In the genomic region with DNA sequence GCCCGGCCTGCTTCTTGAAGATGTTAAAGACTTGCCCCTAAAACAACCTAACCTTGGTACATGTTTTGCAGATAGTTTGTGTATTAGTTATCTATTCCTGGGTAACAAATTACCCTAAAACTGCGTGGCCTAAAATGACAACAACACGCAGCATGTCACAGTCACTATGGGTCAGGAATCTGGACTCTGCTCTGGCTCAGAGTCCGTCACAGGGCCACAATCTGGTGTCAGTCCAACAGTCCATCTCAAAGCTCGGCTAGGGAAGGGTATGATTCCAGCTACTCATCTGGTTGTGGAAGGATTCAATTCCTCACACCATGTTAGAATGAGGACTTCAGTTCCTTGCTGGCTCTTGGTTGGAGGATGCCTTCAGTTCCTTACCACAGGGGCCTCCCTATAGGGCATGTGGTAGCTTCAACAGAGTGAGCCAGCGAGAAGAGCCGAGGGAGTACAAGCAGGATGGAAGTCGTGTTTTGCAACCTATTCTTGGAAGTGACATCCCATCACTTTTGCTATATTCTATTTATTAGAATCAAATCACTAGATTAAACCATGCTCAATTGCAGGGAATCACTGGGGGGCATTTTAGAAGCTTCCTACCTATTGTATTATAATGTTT, we compare ENCODE assay signal across 2 cellular contexts.
TF ChIP-seq lines count a peak whose summit lies in the region.

No MANE protein-coding gene starts in this region.

TF ChIP-seq in K562, 482 proteins besides CTCF, POLR2A, EP300 and RAD21:
- no peak for TF ChIP-seq ZNF76 (CRISPR knock-in tag; IDR thresholded peaks at IDR 0.05; ENCODE audit: borderline replicate concordance)
- no peak for TF ChIP-seq MIER1 (IDR thresholded peaks at IDR 0.05; ENCODE audit: low read depth)
- TF ChIP-seq RNF219 (CRISPR knock-in tag; IDR thresholded peaks at IDR 0.05): no peak
- no peak for TF ChIP-seq NFYB (IDR thresholded peaks at IDR 0.05; ENCODE audit: extremely low read depth, insufficient read length)
- no peak for TF ChIP-seq ZNF41 (CRISPR knock-in tag; conservative IDR thresholded peaks at IDR 0.05)
- no peak for TF ChIP-seq ILF3 (IDR thresholded peaks at IDR 0.05; ENCODE audit: borderline replicate concordance)
- TF ChIP-seq CBX1 (IDR thresholded peaks at IDR 0.05; ENCODE audit: low read depth): no peak
- TF ChIP-seq LEF1 (IDR thresholded peaks at IDR 0.05): no peak
- TF ChIP-seq ZNF57 (CRISPR knock-in tag; IDR thresholded peaks at IDR 0.05): no peak
- TF ChIP-seq NCOA4 (IDR thresholded peaks at IDR 0.05; ENCODE audit: partially characterized antibody): no peak
- no peak for TF ChIP-seq KLF6 (CRISPR knock-in tag; IDR thresholded peaks at IDR 0.05; ENCODE audit: borderline replicate concordance)
- TF ChIP-seq MBD2 (IDR thresholded peaks at IDR 0.05; ENCODE audit: borderline replicate concordance, low read depth): no peak
- TF ChIP-seq HDAC3 (IDR thresholded peaks at IDR 0.05; ENCODE audit: borderline replicate concordance, partially characterized antibody): no peak

TF ChIP-seq in liver, 16 proteins besides CTCF, POLR2A, EP300 and RAD21:
- TF ChIP-seq, protein P1, sequence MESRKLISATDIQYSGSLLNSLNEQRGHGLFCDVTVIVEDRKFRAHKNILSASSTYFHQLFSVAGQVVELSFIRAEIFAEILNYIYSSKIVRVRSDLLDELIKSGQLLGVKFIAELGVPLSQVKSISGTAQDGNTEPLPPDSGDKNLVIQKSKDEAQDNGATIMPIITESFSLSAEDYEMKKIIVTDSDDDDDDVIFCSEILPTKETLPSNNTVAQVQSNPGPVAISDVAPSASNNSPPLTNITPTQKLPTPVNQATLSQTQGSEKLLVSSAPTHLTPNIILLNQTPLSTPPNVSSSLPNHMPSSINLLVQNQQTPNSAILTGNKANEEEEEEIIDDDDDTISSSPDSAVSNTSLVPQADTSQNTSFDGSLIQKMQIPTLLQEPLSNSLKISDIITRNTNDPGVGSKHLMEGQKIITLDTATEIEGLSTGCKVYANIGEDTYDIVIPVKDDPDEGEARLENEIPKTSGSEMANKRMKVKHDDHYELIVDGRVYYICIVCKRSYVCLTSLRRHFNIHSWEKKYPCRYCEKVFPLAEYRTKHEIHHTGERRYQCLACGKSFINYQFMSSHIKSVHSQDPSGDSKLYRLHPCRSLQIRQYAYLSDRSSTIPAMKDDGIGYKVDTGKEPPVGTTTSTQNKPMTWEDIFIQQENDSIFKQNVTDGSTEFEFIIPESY (IDR thresholded peaks at IDR 0.05): peak; percentile 68
- TF ChIP-seq NR2F2 (IDR thresholded peaks at IDR 0.05) (peak; percentile 63), FOXA1 (IDR thresholded peaks at IDR 0.05) (no peak), EGR1 (IDR thresholded peaks at IDR 0.05; ENCODE audit: low read depth in 2 of 2) (no peak), HNF4A (conservative IDR thresholded peaks at IDR 0.05) (peak; percentile 100), TAF1 (conservative IDR thresholded peaks at IDR 0.05) (no peak), FOXA2 (IDR thresholded peaks at IDR 0.05) (peak; percentile 55), GABPA (IDR thresholded peaks at IDR 0.05 in 1 of 2, conservative IDR thresholded peaks at IDR 0.05 in 1 of 2) (no peak), JUND (IDR thresholded peaks at IDR 0.05) (peak; percentile 77 to 86), RXRA (IDR thresholded peaks at IDR 0.05) (peak; percentile 94 to 97), SP1 (IDR thresholded peaks at IDR 0.05) (peak; percentile 100), YY1 (IDR thresholded peaks at IDR 0.05) (peak; percentile 62), HNF4G (IDR thresholded peaks at IDR 0.05) (peak; percentile 100), ATF3 (IDR thresholded peaks at IDR 0.05) (no peak)
- TF ChIP-seq, protein P2, sequence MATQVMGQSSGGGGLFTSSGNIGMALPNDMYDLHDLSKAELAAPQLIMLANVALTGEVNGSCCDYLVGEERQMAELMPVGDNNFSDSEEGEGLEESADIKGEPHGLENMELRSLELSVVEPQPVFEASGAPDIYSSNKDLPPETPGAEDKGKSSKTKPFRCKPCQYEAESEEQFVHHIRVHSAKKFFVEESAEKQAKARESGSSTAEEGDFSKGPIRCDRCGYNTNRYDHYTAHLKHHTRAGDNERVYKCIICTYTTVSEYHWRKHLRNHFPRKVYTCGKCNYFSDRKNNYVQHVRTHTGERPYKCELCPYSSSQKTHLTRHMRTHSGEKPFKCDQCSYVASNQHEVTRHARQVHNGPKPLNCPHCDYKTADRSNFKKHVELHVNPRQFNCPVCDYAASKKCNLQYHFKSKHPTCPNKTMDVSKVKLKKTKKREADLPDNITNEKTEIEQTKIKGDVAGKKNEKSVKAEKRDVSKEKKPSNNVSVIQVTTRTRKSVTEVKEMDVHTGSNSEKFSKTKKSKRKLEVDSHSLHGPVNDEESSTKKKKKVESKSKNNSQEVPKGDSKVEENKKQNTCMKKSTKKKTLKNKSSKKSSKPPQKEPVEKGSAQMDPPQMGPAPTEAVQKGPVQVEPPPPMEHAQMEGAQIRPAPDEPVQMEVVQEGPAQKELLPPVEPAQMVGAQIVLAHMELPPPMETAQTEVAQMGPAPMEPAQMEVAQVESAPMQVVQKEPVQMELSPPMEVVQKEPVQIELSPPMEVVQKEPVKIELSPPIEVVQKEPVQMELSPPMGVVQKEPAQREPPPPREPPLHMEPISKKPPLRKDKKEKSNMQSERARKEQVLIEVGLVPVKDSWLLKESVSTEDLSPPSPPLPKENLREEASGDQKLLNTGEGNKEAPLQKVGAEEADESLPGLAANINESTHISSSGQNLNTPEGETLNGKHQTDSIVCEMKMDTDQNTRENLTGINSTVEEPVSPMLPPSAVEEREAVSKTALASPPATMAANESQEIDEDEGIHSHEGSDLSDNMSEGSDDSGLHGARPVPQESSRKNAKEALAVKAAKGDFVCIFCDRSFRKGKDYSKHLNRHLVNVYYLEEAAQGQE (IDR thresholded peaks at IDR 0.05): peak; percentile 86
- TF ChIP-seq, protein P3, sequence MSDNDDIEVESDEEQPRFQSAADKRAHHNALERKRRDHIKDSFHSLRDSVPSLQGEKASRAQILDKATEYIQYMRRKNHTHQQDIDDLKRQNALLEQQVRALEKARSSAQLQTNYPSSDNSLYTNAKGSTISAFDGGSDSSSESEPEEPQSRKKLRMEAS (IDR thresholded peaks at IDR 0.05): peak; percentile 88
